10 cellular contexts compared by ENCODE assay signal in the genomic region with DNA sequence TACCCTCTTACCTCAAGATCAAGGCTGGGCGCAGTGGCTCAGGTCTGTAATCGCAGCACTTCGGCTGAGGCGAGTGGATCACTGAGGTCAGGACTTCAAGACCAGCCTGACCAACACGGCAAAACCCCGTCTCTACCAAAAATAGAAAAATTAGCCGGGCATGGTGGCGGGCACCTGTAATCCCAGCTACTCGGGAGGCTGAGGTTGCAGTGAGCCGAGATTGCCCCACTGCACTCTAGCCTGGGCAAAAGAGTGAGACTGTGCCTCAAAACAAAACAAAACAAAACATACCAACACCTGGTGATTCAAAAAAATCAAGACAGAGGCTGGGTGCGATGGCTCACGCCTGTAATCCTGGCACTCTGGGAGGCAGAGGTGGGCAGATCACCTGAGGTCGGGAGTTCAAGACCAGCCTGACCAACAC. TPM values are rescaled to one million over a fixed set of nuclear protein-coding genes. Genes with fewer than 3 reads are reported as not detected.
DNase-seq lines count a peak whose midpoint lies in the region; ATAC-seq and TF ChIP-seq lines count a peak whose summit lies in the region.
"Not testable (repeated sequence)": the region's sequence is repeated elsewhere in the genome, so short reads cannot be mapped to it uniquely, and the experiment has no call there.
"Had no signal": no experiment of that assay in that cellular context is flagged by ENCODE, and none has a peak within 500 bp of the region (broad histone marks: within the 10 kb centered on the region; RNA-seq: fewer than 3 reads in every experiment).

No MANE protein-coding gene starts in this region.

- peak overlapping the region; percentile 46 for H3K4me3 Mint-ChIP-seq in GM23338
- peak overlapping the region; percentile 90 for H3K4me3 Mint-ChIP-seq in activated T-helper 1 cell treated with anti-CD3 and anti-CD28 coated beads, Interleukin-12 subunit alpha, Interleukin-12 subunit beta, Interleukin-2, Interleukin-4 antibody, amounts not matched to agents 30 ng/mL and 10 ng/mL and 1 ng/mL, durations not matched to agents 14 hours and 24 hours and 36 hours
- peak overlapping the region; percentile 99 for H3K4me3 Mint-ChIP-seq in central memory CD8-positive, alpha-beta T cell

- peaks cover 93% of the 10 kb centered on the region for H3K36me3 Mint-ChIP-seq in GM23338 (ENCODE audit: low read depth)
- peaks cover 79% of the 10 kb centered on the region for H3K36me3 Mint-ChIP-seq in activated T-helper 1 cell treated with anti-CD3 and anti-CD28 coated beads, Interleukin-12 subunit alpha, Interleukin-12 subunit beta, Interleukin-2, Interleukin-4 antibody, amounts not matched to agents 30 ng/mL and 10 ng/mL and 1 ng/mL, durations not matched to agents 14 hours and 24 hours and 36 hours (ENCODE audit: low read depth)
- peaks cover 97% of the 10 kb centered on the region for H3K36me3 Mint-ChIP-seq in central memory CD8-positive, alpha-beta T cell (ENCODE audit: insufficient read depth)

- not testable (repeated sequence) for TF ChIP-seq POLR2A in vagina (IDR thresholded peaks at IDR 0.05)

- H3K4me3 ChIP-seq in GM23338 = peak overlapping the region; percentile 33
- not testable (repeated sequence) for H3K4me3 ChIP-seq in SK-N-SH (ENCODE audit: low read depth in 2 of 2, low read length in 1 of 2); cardiac muscle cell
- peak overlapping the region; percentile 8 to 27 for H3K4me3 ChIP-seq in mucosa of rectum (ENCODE audit: low read length in 2 of 2)
- H3K4me3 ChIP-seq in smooth muscle cell = peak overlapping the region; percentile 92
- peak overlapping the region; percentile 15 to 86 for H3K4me3 ChIP-seq in vagina

- CTCF ChIA-PET in SK-N-SH (lab: Yijun Ruan, JAX) = interaction anchor here (13.4 kb wide), 1 partner anchor 12 kb away, joined by 142 read pairs; no protein-coding TSS in a partner anchor

- peaks cover 49% of the 10 kb centered on the region for H3K4me1 ChIP-seq in GM23338 (ENCODE audit: insufficient read depth)
- H3K4me1 ChIP-seq in SK-N-SH (ENCODE audit: control insufficient read depth in 1 of 2, insufficient read depth in 2 of 2, low read depth in 1 of 2, low read length in 1 of 2) = peaks cover 22 to 28% of the 10 kb centered on the region in 2 experiments
- peaks cover 35% of the 10 kb centered on the region for H3K4me1 ChIP-seq in cardiac muscle cell (ENCODE audit: low read depth)
- peaks cover 45 to 48% of the 10 kb centered on the region in 2 donors for H3K4me1 ChIP-seq in mucosa of rectum (ENCODE audit: control insufficient read depth in 2 of 2, insufficient read depth in 2 of 2, low read length in 2 of 2)
- peaks cover 38% of the 10 kb centered on the region for H3K4me1 ChIP-seq in smooth muscle cell (ENCODE audit: low read depth)
- peaks cover 77% of the 10 kb centered on the region for H3K4me1 ChIP-seq in vagina

- H3K27ac ChIP-seq in GM23338 (ENCODE audit: low read depth) (peak overlapping the region; percentile 100), SK-N-SH (ENCODE audit: low read depth in 2 of 2, low read length in 1 of 2) (peak overlapping the region in 1 of 2 experiments; percentile 100; a peak in 2 of 4 replicates), cardiac muscle cell (peak overlapping the region; percentile 44), mucosa of rectum (ENCODE audit: low read depth in 2 of 2, low read length in 2 of 2) (peak overlapping the region in 1 of 2 donors; percentile 48), smooth muscle cell (ENCODE audit: low read depth) (peak overlapping the region; percentile 96), vagina (peak overlapping the region; percentile 100)

- not testable (repeated sequence) for H3K9ac ChIP-seq in SK-N-SH; smooth muscle cell (ENCODE audit: low read depth)
- peak overlapping the region; percentile 15 to 36 for H3K9ac ChIP-seq in mucosa of rectum (ENCODE audit: low read depth in 1 of 2, low read length in 2 of 2)

- H3K4me2 ChIP-seq in GM23338 (peak overlapping the region; percentile 92), SK-N-SH (peak overlapping the region; percentile 89), smooth muscle cell (peak overlapping the region; percentile 83)

- TF ChIP-seq RAD21 in SK-N-SH (IDR thresholded peaks at IDR 0.05; ENCODE audit: low read length) = not testable (repeated sequence)

- peaks cover 60% of the 10 kb centered on the region for H3K4me1 Mint-ChIP-seq in GM23338
- peaks cover 55% of the 10 kb centered on the region for H3K4me1 Mint-ChIP-seq in activated T-helper 1 cell treated with anti-CD3 and anti-CD28 coated beads, Interleukin-12 subunit alpha, Interleukin-12 subunit beta, Interleukin-2, Interleukin-4 antibody, amounts not matched to agents 30 ng/mL and 10 ng/mL and 1 ng/mL, durations not matched to agents 14 hours and 24 hours and 36 hours (ENCODE audit: low read depth)
- H3K4me1 Mint-ChIP-seq in central memory CD8-positive, alpha-beta T cell = peaks cover 65% of the 10 kb centered on the region

- not testable (repeated sequence) for H3K9me3 ChIP-seq in SK-N-SH; cardiac muscle cell (ENCODE audit: low read depth); mucosa of rectum (ENCODE audit: control insufficient read depth in 2 of 2, low read length in 2 of 2); smooth muscle cell (replicated peaks; ENCODE audit: low read depth); vagina

- 98% methylated on average over 13 of the region's 13 CpGs for WGBS in SK-N-SH (ENCODE audit: low lambda C conversion rate)
- WGBS in smooth muscle cell (ENCODE audit: low lambda C conversion rate) = 96% methylated on average over 13 of the region's 13 CpGs

- H4K20me1 ChIP-seq in GM23338 (replicated peaks; ENCODE audit: insufficient read depth) (peaks cover 54% of the 10 kb centered on the region), SK-N-SH (ENCODE audit: insufficient read depth) (peaks cover 96% of the 10 kb centered on the region), smooth muscle cell (ENCODE audit: low read depth) (peaks cover 98% of the 10 kb centered on the region)

- intact Hi-C loops in activated T-helper 1 cell treated with anti-CD3 and anti-CD28 coated beads, Interleukin-12 subunit alpha, Interleukin-12 subunit beta, Interleukin-2, Interleukin-4 antibody, amounts not matched to agents 30 ng/mL and 10 ng/mL and 1 ng/mL, durations not matched to agents 14 hours and 24 hours and 36 hours (cut with micrococcal nuclease); vagina (cut with DNase I): not testable (repeated sequence)

- H3K9me3 Mint-ChIP-seq in GM23338; activated T-helper 1 cell treated with anti-CD3 and anti-CD28 coated beads, Interleukin-12 subunit alpha, Interleukin-12 subunit beta, Interleukin-2, Interleukin-4 antibody, amounts not matched to agents 30 ng/mL and 10 ng/mL and 1 ng/mL, durations not matched to agents 14 hours and 24 hours and 36 hours; central memory CD8-positive, alpha-beta T cell: not testable (repeated sequence)

- H3K36me3 ChIP-seq in GM23338 (ENCODE audit: insufficient read depth) = peaks cover 58% of the 10 kb centered on the region
- peaks cover 58 to 77% of the 10 kb centered on the region in 2 experiments for H3K36me3 ChIP-seq in SK-N-SH (replicated peaks in 1 of 2; ENCODE audit: control insufficient read depth in 1 of 2, insufficient read depth in 2 of 2, low read length in 1 of 2)
- H3K36me3 ChIP-seq in cardiac muscle cell = peaks cover 39% of the 10 kb centered on the region
- H3K36me3 ChIP-seq in mucosa of rectum (ENCODE audit: control insufficient read depth in 2 of 2, insufficient read depth in 2 of 2, low read length in 2 of 2) = peaks cover 55 to 57% of the 10 kb centered on the region in 2 donors
- peaks cover 32% of the 10 kb centered on the region for H3K36me3 ChIP-seq in smooth muscle cell (ENCODE audit: low read depth)
- peaks cover 4 to 72% of the 10 kb centered on the region in 2 donors for H3K36me3 ChIP-seq in vagina

- DNase-seq in GM23338 (ENCODE audit: low spot score); SK-N-SH; activated T-helper 1 cell treated with anti-CD3 and anti-CD28 coated beads, Interleukin-12 subunit alpha, Interleukin-12 subunit beta, Interleukin-2, Interleukin-4 antibody, amounts not matched to agents 30 ng/mL and 10 ng/mL and 1 ng/mL, durations not matched to agents 14 hours and 24 hours and 36 hours (ENCODE audit: low spot score); central memory CD8-positive, alpha-beta T cell (ENCODE audit: low spot score in 2 of 2); smooth muscle cell (lab: John Stamatoyannopoulos, UW; ENCODE audit: unreplicated experiment); vagina (ENCODE audit: extremely low spot score in 2 of 2): not testable (repeated sequence)
- peak in 1 of 2 donors; percentile 38 for DNase-seq in cardiac muscle cell (ENCODE audit: low read depth in 1 of 2, low spot score in 1 of 2)

- H3K79me2 ChIP-seq in GM23338 (replicated peaks; ENCODE audit: insufficient read depth) (peaks cover 81% of the 10 kb centered on the region), SK-N-SH (ENCODE audit: insufficient read depth) (peaks cover 100% of the 10 kb centered on the region), smooth muscle cell (ENCODE audit: low read depth) (peaks cover 79% of the 10 kb centered on the region)

- peaks cover 66% of the 10 kb centered on the region for H3F3A ChIP-seq in GM23338 (replicated peaks; ENCODE audit: low read depth)
- H3F3A ChIP-seq in SK-N-SH (replicated peaks; ENCODE audit: insufficient read depth) = peaks cover 95% of the 10 kb centered on the region
- peaks cover 66% of the 10 kb centered on the region for H3F3A ChIP-seq in smooth muscle cell (ENCODE audit: low read depth)

- not testable (repeated sequence) for H3K9me2 ChIP-seq in GM23338 (ENCODE audit: insufficient read depth); SK-N-SH

- not testable (repeated sequence) for TF ChIP-seq CTCF in GM23338 (conservative IDR thresholded peaks at IDR 0.05; ENCODE audit: low read depth in 2 of 2); SK-N-SH (IDR thresholded peaks at IDR 0.05); cardiac muscle cell (IDR thresholded peaks at IDR 0.05; ENCODE audit: low read depth, low read length); smooth muscle cell (IDR thresholded peaks at IDR 0.05; ENCODE audit: borderline replicate concordance, insufficient read depth, poor library complexity, severe bottlenecking); vagina (IDR thresholded peaks at IDR 0.05)

- ATAC-seq in GM23338 = peak; percentile 3; the same call in 2 of the 3 replicates
- ATAC-seq in central memory CD8-positive, alpha-beta T cell (replicated peaks; ENCODE audit: extremely low read depth, poor library complexity, severe bottlenecking) = not testable (repeated sequence)

- not testable (repeated sequence) for H3K27me3 ChIP-seq in GM23338 (ENCODE audit: insufficient read depth); SK-N-SH (ENCODE audit: insufficient read depth); cardiac muscle cell; mucosa of rectum (ENCODE audit: control insufficient read depth in 2 of 2, insufficient read depth in 2 of 2, low read length in 2 of 2); smooth muscle cell (ENCODE audit: low read depth); vagina

- TF ChIP-seq EP300 in SK-N-SH (IDR thresholded peaks at IDR 0.05; ENCODE audit: borderline replicate concordance in 1 of 2, low read depth in 1 of 2, low read length in 1 of 2) = not testable (repeated sequence)

- peak overlapping the region; percentile 87 for H3K27ac Mint-ChIP-seq in GM23338
- peak overlapping the region; percentile 94 for H3K27ac Mint-ChIP-seq in activated T-helper 1 cell treated with anti-CD3 and anti-CD28 coated beads, Interleukin-12 subunit alpha, Interleukin-12 subunit beta, Interleukin-2, Interleukin-4 antibody, amounts not matched to agents 30 ng/mL and 10 ng/mL and 1 ng/mL, durations not matched to agents 14 hours and 24 hours and 36 hours
- H3K27ac Mint-ChIP-seq in central memory CD8-positive, alpha-beta T cell (ENCODE audit: low read depth) = peak overlapping the region; percentile 98

- not testable (repeated sequence) for H2AFZ ChIP-seq in GM23338; SK-N-SH (ENCODE audit: low read depth); smooth muscle cell (ENCODE audit: low read depth)

- peaks cover 61% of the 10 kb centered on the region for H3K27me3 Mint-ChIP-seq in GM23338 (ENCODE audit: insufficient read depth, low read depth, poor library complexity)
- H3K27me3 Mint-ChIP-seq in activated T-helper 1 cell treated with anti-CD3 and anti-CD28 coated beads, Interleukin-12 subunit alpha, Interleukin-12 subunit beta, Interleukin-2, Interleukin-4 antibody, amounts not matched to agents 30 ng/mL and 10 ng/mL and 1 ng/mL, durations not matched to agents 14 hours and 24 hours and 36 hours (ENCODE audit: insufficient read depth); central memory CD8-positive, alpha-beta T cell: not testable (repeated sequence)

- POLR2A ChIA-PET in SK-N-SH (lab: Yijun Ruan, JAX) = not testable (repeated sequence)

RNA-seq across cellular contexts. Expression of gene MCL1, which starts 5.8 kb away (rescaled TPM):
- total RNA-seq in GM23338 (2014; rRNA removed; shearing (Covaris generic)) = 237 and 244 TPM in 2 replicates
- polyA plus RNA-seq in GM23338 (2016; fragmentation: Nextera tagmentation; extraction: Ambion mirVana) = 46.7 and 55.3 TPM in 2 replicates
- polyA plus RNA-seq in SK-N-SH (2012; rRNA removed) = 110 and 131 TPM in 2 replicates
- 70.8 and 82.9 TPM in 2 replicates for polyA plus RNA-seq in SK-N-SH (2012; cell fraction: cytosol; rRNA removed)
- polyA plus RNA-seq in SK-N-SH (2012; cell fraction: nucleus; rRNA removed) = 354 and 429 TPM in 2 replicates
- total RNA-seq in activated T-helper 1 cell treated with anti-CD3 and anti-CD28 coated beads, Interleukin-12 subunit alpha, Interleukin-12 subunit beta, Interleukin-2, Interleukin-4 antibody, amounts not matched to agents 30 ng/mL and 10 ng/mL and 1 ng/mL, durations not matched to agents 14 hours and 24 hours and 36 hours = 311 and 317 TPM in 2 replicates
- 96.5 and 101 TPM in 2 replicates for total RNA-seq in cardiac muscle cell
- 61.2 and 65.2 TPM in 2 replicates for polyA plus RNA-seq in cardiac muscle cell
- total RNA-seq in smooth muscle cell = 519 and 630 TPM in 2 replicates
- 224 and 247 TPM in 2 replicates for polyA plus RNA-seq in smooth muscle cell
- total RNA-seq in vagina = 181 TPM

RNA-seq across cellular contexts. Expression of gene ADAMTSL4, which starts 24.5 kb away (rescaled TPM):
- total RNA-seq in GM23338 (2014; rRNA removed; shearing (Covaris generic)) = 3.6 and 5.3 TPM in 2 replicates
- polyA plus RNA-seq in GM23338 (2016; fragmentation: Nextera tagmentation; extraction: Ambion mirVana) (4.6 and 5.8 TPM in 2 replicates), SK-N-SH (2012; rRNA removed) (2.4 and 3.4 TPM in 2 replicates), cardiac muscle cell (51.9 and 65.5 TPM in 2 replicates), smooth muscle cell (8.4 and 20.8 TPM in 2 replicates)
- polyA plus RNA-seq in SK-N-SH (2012; cell fraction: cytosol; rRNA removed) = 1.9 and 3.0 TPM in 2 replicates
- polyA plus RNA-seq in SK-N-SH (2012; cell fraction: nucleus; rRNA removed) = 11.2 and 16.1 TPM in 2 replicates
- 1.2 and 1.3 TPM in 2 replicates for total RNA-seq in activated T-helper 1 cell treated with anti-CD3 and anti-CD28 coated beads, Interleukin-12 subunit alpha, Interleukin-12 subunit beta, Interleukin-2, Interleukin-4 antibody, amounts not matched to agents 30 ng/mL and 10 ng/mL and 1 ng/mL, durations not matched to agents 14 hours and 24 hours and 36 hours
- total RNA-seq in cardiac muscle cell (28.8 and 44.2 TPM in 2 replicates), smooth muscle cell (2.4 and 6.4 TPM in 2 replicates), vagina (64.6 TPM)
- total RNA-seq: SJCRH30 had no signal

RNA-seq across cellular contexts. Expression of gene ENSA, which starts 55.8 kb away (rescaled TPM):
- total RNA-seq in GM23338 (2014; rRNA removed; shearing (Covaris generic)) = 143 and 200 TPM in 2 replicates
- polyA plus RNA-seq in GM23338 (2016; fragmentation: Nextera tagmentation; extraction: Ambion mirVana) (114 and 121 TPM in 2 replicates), SK-N-SH (2012; rRNA removed) (47.4 and 56.3 TPM in 2 replicates), cardiac muscle cell (62.2 and 82.2 TPM in 2 replicates), smooth muscle cell (31.3 and 54.7 TPM in 2 replicates)
- polyA plus RNA-seq in SK-N-SH (2012; cell fraction: cytosol; rRNA removed) = 62.5 and 74.7 TPM in 2 replicates
- 32.5 and 33.7 TPM in 2 replicates for polyA plus RNA-seq in SK-N-SH (2012; cell fraction: nucleus; rRNA removed)
- total RNA-seq in activated T-helper 1 cell treated with anti-CD3 and anti-CD28 coated beads, Interleukin-12 subunit alpha, Interleukin-12 subunit beta, Interleukin-2, Interleukin-4 antibody, amounts not matched to agents 30 ng/mL and 10 ng/mL and 1 ng/mL, durations not matched to agents 14 hours and 24 hours and 36 hours = 282 and 285 TPM in 2 replicates
- total RNA-seq in cardiac muscle cell (65.9 and 158 TPM in 2 replicates), smooth muscle cell (63.5 and 66.3 TPM in 2 replicates), vagina (117 TPM)

RNA-seq across cellular contexts. Expression of gene FALEC, which starts 58.1 kb away (rescaled TPM):
- not detected in 2 replicates for total RNA-seq in GM23338 (2014; rRNA removed; shearing (Covaris generic))
- 1.7 and 2.6 TPM in 2 replicates for polyA plus RNA-seq in GM23338 (2016; fragmentation: Nextera tagmentation; extraction: Ambion mirVana)
- 0.50 and 0.72 TPM in 2 replicates for polyA plus RNA-seq in SK-N-SH (2012; rRNA removed)
- polyA plus RNA-seq in SK-N-SH (2012; cell fraction: cytosol; rRNA removed) = 0.13 and 0.37 TPM in 2 replicates
- 0.68 and 0.89 TPM in 2 replicates for polyA plus RNA-seq in SK-N-SH (2012; cell fraction: nucleus; rRNA removed)
- total RNA-seq in activated T-helper 1 cell treated with anti-CD3 and anti-CD28 coated beads, Interleukin-12 subunit alpha, Interleukin-12 subunit beta, Interleukin-2, Interleukin-4 antibody, amounts not matched to agents 30 ng/mL and 10 ng/mL and 1 ng/mL, durations not matched to agents 14 hours and 24 hours and 36 hours = not detected in 2 replicates
- total RNA-seq in cardiac muscle cell = 3.9 TPM in 1 of 2 replicates, not detected in the other
- polyA plus RNA-seq in cardiac muscle cell = 4.7 and 6.2 TPM in 2 replicates
- total RNA-seq in smooth muscle cell = not detected in 2 replicates
- polyA plus RNA-seq in smooth muscle cell = 0.62 and 1.2 TPM in 2 replicates
- total RNA-seq in vagina = not detected
- total RNA-seq: lung, SJCRH30 had no signal

Comparison
In these comparisons a context has a peak if more than half of its experiments do, and no peak if none do; other contexts are left out.
1. H3K4me3 Mint-ChIP-seq: peak in every context shown above with its lines; median percentile 99 in central memory CD8-positive, alpha-beta T cell; 90 in activated T-helper 1 cell treated with anti-CD3 and anti-CD28 coated beads, Interleukin-12 subunit alpha, Interleukin-12 subunit beta, Interleukin-2, Interleukin-4 antibody, amounts not matched to agents 30 ng/mL and 10 ng/mL and 1 ng/mL, durations not matched to agents 14 hours and 24 hours and 36 hours; 46 in GM23338.